Comparison of ENCODE assay signal across 17 cellular contexts in the genomic region with DNA sequence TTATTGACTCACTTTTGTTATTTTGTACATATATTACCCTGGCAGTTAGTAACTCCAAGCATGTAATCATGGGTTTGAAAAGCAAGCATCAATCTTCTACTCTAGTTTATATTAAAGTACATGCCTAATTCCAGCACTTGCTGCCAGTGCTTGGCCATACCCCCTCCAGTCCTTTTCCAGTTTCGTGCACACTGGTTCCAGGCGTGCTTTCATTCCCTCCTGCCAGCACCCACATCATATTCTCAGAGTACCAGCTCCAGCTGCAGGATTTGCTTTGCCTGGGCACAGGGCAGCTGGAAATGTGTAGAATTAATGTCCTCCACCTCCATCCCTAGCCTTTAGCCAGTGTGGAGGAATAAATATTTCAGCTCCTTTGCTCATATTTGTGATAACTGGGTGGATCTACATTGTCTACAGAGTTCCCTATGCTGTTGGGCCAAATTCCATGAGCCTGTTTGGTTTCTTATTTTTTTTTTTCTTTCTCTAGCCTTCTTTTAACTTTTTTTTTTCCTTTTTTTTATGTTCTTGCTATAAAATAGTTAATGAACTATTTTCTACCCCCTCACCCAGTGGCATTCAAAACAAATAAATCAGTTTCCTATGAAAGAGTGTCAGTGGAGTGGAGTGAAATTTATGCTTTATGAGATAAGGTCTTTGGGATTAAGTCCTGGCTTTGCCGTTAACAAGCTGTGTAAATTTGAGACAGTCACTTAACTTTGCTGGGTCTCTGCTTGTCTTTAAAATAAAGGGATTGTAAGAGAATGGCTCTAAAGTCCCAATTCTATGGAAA. TPM values are rescaled to one million over a fixed set of nuclear protein-coding genes. Genes with fewer than 3 reads are reported as not detected.
DNase-seq lines count a peak whose midpoint lies in the region.
"Had no signal": no experiment of that assay in that cellular context is flagged by ENCODE, and none has a peak within 500 bp of the region (broad histone marks: within the 10 kb centered on the region; RNA-seq: fewer than 3 reads in every experiment).

No MANE protein-coding gene starts in this region.

- H3K27me3 ChIP-seq in HAP-1 (ENCODE audit: low read depth) (no peaks in the 10 kb centered on the region), esophagus (ENCODE audit: control insufficient read depth in 1 of 2, insufficient read depth in 2 of 2, low read length in 2 of 2) (no peaks in the 10 kb centered on the region), subcutaneous abdominal adipose tissue (ENCODE audit: control insufficient read depth in 5 of 5, insufficient read depth in 4 of 5, low read length in 5 of 5) (no peaks in the 10 kb centered on the region)

- 36 to 52% methylated on average over 3 of the region's 3 CpGs for WGBS in esophagus, 2 donors

- H3K27ac ChIP-seq in esophagus (ENCODE audit: low read depth in 2 of 2, low read length in 1 of 2) (peak overlapping the region; percentile 54 to 65), subcutaneous abdominal adipose tissue (ENCODE audit: low read depth, low read length) (peak overlapping the region; percentile 25)
- H3K27ac ChIP-seq: BLaER1 treated with 17β-estradiol and CSF1 and Interleukin-3, amounts not matched to agents 10 nM and 100 nM; PC-9 had no signal

- in situ Hi-C loops in HAP-1 (cut with MboI; ENCODE audit: low sequenced_read_pairs) = no loop called here

- no peak overlapping the region for H3K9ac ChIP-seq in subcutaneous abdominal adipose tissue (ENCODE audit: low read length in 5 of 5)
- H3K9ac ChIP-seq: BLaER1 treated with 17β-estradiol and CSF1 and Interleukin-3, amounts not matched to agents 10 nM and 100 nM had no signal

- H3K4me3 ChIP-seq in HAP-1 = no peak overlapping the region
- H3K4me3 ChIP-seq in esophagus (ENCODE audit: low read depth in 1 of 2, low read length in 2 of 2) = no peak overlapping the region
- no peak overlapping the region for H3K4me3 ChIP-seq in subcutaneous abdominal adipose tissue (ENCODE audit: low read depth in 1 of 5, low read length in 5 of 5)
- H3K4me3 ChIP-seq: A549; BLaER1 treated with 17β-estradiol and CSF1 and Interleukin-3, amounts not matched to agents 10 nM and 100 nM; PC-9 had no signal

- H3K9me3 ChIP-seq in HAP-1 = no peaks in the 10 kb centered on the region
- H3K9me3 ChIP-seq in esophagus (ENCODE audit: control insufficient read depth in 2 of 2, insufficient read depth in 1 of 2, low read depth in 1 of 2, low read length in 1 of 2) = no peaks in the 10 kb centered on the region
- H3K9me3 ChIP-seq in subcutaneous abdominal adipose tissue (ENCODE audit: control insufficient read depth in 5 of 5, low read length in 5 of 5) = no peaks in the 10 kb centered on the region
- H3K9me3 ChIP-seq: A549; BLaER1 treated with 17β-estradiol and CSF1 and Interleukin-3, amounts not matched to agents 10 nM and 100 nM had no signal

- DNase-seq in HAP-1 (ENCODE audit: low spot score in 2 of 2) (peak; percentile 17 to 25), NCI-H82 treated with DMSO at 0.1 percent for 48 hours (lab: John Stamatoyannopoulos, UW; ENCODE audit: unreplicated experiment) (peak; percentile 28), NCI-H2029 (lab: John Stamatoyannopoulos, UW) (no peak), inferior parietal cortex (ENCODE audit: extremely low spot score) (no peak)
- DNase-seq in activated CD4-positive, alpha-beta T cell treated with anti-CD3 and anti-CD28 coated beads, Interleukin-2, amount 50 U/mL, for 4 hours = no peak
- DNase-seq: CD8-positive, alpha-beta memory T cell; GF-D8; MV-4-11; NCI-H1417 treated with DMSO at 0.1 percent for 48 hours; NCI-H2029 treated with DMSO at 0.1 percent for 48 hours; NCI-H510A; NCI-H774 had no signal

- no peaks in the 10 kb centered on the region; the same call in 1 of the 2 replicates for H3K36me3 ChIP-seq in HAP-1 (replicated peaks)
- H3K36me3 ChIP-seq in esophagus (ENCODE audit: control insufficient read depth in 2 of 2, insufficient read depth in 2 of 2, low read length in 1 of 2) = no peaks in the 10 kb centered on the region
- no peaks in the 10 kb centered on the region for H3K36me3 ChIP-seq in subcutaneous abdominal adipose tissue (ENCODE audit: control insufficient read depth in 5 of 5, insufficient read depth in 5 of 5, low read length in 5 of 5)
- H3K36me3 ChIP-seq: BLaER1 treated with 17β-estradiol and CSF1 and Interleukin-3, amounts not matched to agents 10 nM and 100 nM had no signal

- H3K4me1 ChIP-seq in HAP-1 (peaks cover 71% of the 10 kb centered on the region), esophagus (ENCODE audit: control insufficient read depth in 2 of 2, insufficient read depth in 2 of 2, low read length in 1 of 2) (peaks cover 2 to 3% of the 10 kb centered on the region in 2 donors), subcutaneous abdominal adipose tissue (ENCODE audit: control insufficient read depth in 5 of 5, insufficient read depth in 5 of 5, low read length in 5 of 5) (peaks cover 0 to 47% (median 34%) of the 10 kb centered on the region in 5 donors)

RNA-seq across cellular contexts. Expression of a gene that starts 2.6 kb away (rescaled TPM):
- 10 to 100 TPM; 21.8 to 38.8 TPM for polyA plus RNA-seq in esophagus
- polyA plus RNA-seq: CD8-positive, alpha-beta memory T cell had no signal

Comparison
In these comparisons a context has a peak if more than half of its experiments do, and no peak if none do; other contexts are left out.
1. DNase-seq: peak in HAP-1 (2 of 2) and NCI-H82 treated with DMSO at 0.1 percent for 48 hours (single experiment); none in NCI-H2029 (single experiment), inferior parietal cortex (single experiment) and activated CD4-positive, alpha-beta T cell treated with anti-CD3 and anti-CD28 coated beads, Interleukin-2, amount 50 U/mL, for 4 hours (0 of 2).